Comparison of ENCODE assay signal across 8 cellular contexts in the genomic region with DNA sequence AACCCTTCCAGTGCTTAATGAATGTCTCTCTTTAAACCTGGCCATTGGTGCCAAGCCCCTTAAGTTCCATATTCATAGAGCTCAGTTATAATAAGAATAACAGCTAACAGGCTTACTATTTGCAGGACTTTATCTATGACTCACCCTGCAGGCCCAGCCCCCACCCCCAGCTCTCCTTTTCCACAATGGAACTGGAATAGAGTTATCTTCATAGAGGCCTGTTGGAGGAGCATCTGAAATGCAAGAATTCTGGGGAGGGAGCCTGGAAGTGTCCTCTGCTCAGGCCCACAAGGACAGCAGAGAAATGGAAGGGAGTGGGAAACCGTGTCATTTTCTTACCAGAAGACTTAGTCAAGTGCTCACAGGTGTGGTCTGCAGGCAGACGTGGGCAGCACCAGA. TPM values are rescaled to one million over a fixed set of nuclear protein-coding genes. Genes with fewer than 3 reads are reported as not detected.
A peak's percentile ranks its signal among the peaks of the same experiment; 100 is the strongest.
DNase-seq lines count a peak whose midpoint lies in the region; ATAC-seq, FAIRE-seq and TF ChIP-seq lines count a peak whose summit lies in the region.

No MANE protein-coding gene starts in this region.

- H3K36me3 ChIP-seq in OCI-LY7 (ENCODE audit: insufficient read depth, low read length), result no peaks in the 10 kb centered on the region
- no peaks in the 10 kb centered on the region for H3K36me3 ChIP-seq in endothelial cell of umbilical vein (ENCODE audit: control insufficient read depth in 2 of 2, extremely low read depth in 1 of 2, insufficient read depth in 2 of 2, low read length in 2 of 2)
- no peaks in the 10 kb centered on the region for H3K36me3 ChIP-seq in neural progenitor cell

- H3K9me2 ChIP-seq in OCI-LY7 (ENCODE audit: insufficient read depth, low read length), result no peaks in the 10 kb centered on the region

- TF ChIP-seq POLR2A in endothelial cell of umbilical vein (IDR thresholded peaks at IDR 0.05; ENCODE audit: low read depth, low read length), result no peak

- peaks cover 10% of the 10 kb centered on the region for H3K27me3 Mint-ChIP-seq in neural progenitor cell (ENCODE audit: insufficient read depth, low read depth)

- no peaks in the 10 kb centered on the region for H3K36me3 Mint-ChIP-seq in neural progenitor cell

- H3K27me3 ChIP-seq in endothelial cell of umbilical vein (ENCODE audit: control insufficient read depth in 2 of 2, insufficient read depth in 2 of 2, low read length in 2 of 2), result peaks cover 0 to 7% of the 10 kb centered on the region in 2 experiments
- no peaks in the 10 kb centered on the region for H3K27me3 ChIP-seq in neural progenitor cell

- H3K9me3 ChIP-seq in OCI-LY7 (ENCODE audit: low read length), result no peaks in the 10 kb centered on the region
- no peaks in the 10 kb centered on the region for H3K9me3 ChIP-seq in endothelial cell of umbilical vein (replicated peaks; ENCODE audit: control insufficient read depth, insufficient read depth, low read length)
- H3K9me3 ChIP-seq in neural progenitor cell (ENCODE audit: low read depth), result no peaks in the 10 kb centered on the region

- no peak for DNase-seq in OCI-LY7 (ENCODE audit: low spot score)
- peak; percentile 7 for DNase-seq in endothelial cell of umbilical vein (ENCODE audit: low read depth, low spot score)
- no peak for DNase-seq in neural progenitor cell (ENCODE audit: low spot score)
- DNase-seq in NCI-H526 treated with DMSO at 0.1 percent for 48 hours (lab: John Stamatoyannopoulos, UW), result no peak
- DNase-seq in DMS153 treated with DMSO at 0.1 percent for 48 hours (lab: John Stamatoyannopoulos, UW; ENCODE audit: unreplicated experiment), result no peak

- POLR2A ChIA-PET in OCI-LY7 (lab: Charles Lee) (interaction anchor here (0.7 to 0.9 kb wide), 2 partner anchors 10 to 39 kb away, joined by 3 read pairs; no protein-coding TSS in a partner anchor), endothelial cell of umbilical vein (lab: Charles Lee) (no interaction called here)

- H3K4me1 ChIP-seq in OCI-LY7 (ENCODE audit: insufficient read depth, low read length, poor library complexity, severe bottlenecking), result peaks cover 56% of the 10 kb centered on the region
- H3K4me1 ChIP-seq in endothelial cell of umbilical vein (ENCODE audit: control insufficient read depth, extremely low read depth, insufficient read depth, low read length), result no peaks in the 10 kb centered on the region
- H3K4me1 ChIP-seq in neural progenitor cell, result peaks cover 45% of the 10 kb centered on the region

- peaks cover 64% of the 10 kb centered on the region for H3K4me1 Mint-ChIP-seq in neural progenitor cell

- H3K27ac ChIP-seq in OCI-LY7 (ENCODE audit: low read depth, low read length, poor library complexity, severe bottlenecking) (peak overlapping the region; percentile 83), endothelial cell of umbilical vein (ENCODE audit: insufficient read depth, low read depth, low read length) (no peak overlapping the region), neural progenitor cell (no peak overlapping the region)

- H3K9ac ChIP-seq in endothelial cell of umbilical vein (replicated peaks; ENCODE audit: extremely low read depth, insufficient read depth, low read length), result no peak overlapping the region
- no peak overlapping the region for H3K9ac ChIP-seq in neural progenitor cell

- dilution Hi-C loops in endothelial cell of umbilical vein (cut with MboI; ENCODE audit: extremely low pct_ligation_motif_present, low sequenced_read_pairs), result no loop called here

- H4K20me1 ChIP-seq in OCI-LY7 (ENCODE audit: insufficient read depth, low read length), result no peaks in the 10 kb centered on the region
- H4K20me1 ChIP-seq in endothelial cell of umbilical vein (replicated peaks; ENCODE audit: control insufficient read depth, extremely low read depth, insufficient read depth, low read length), result no peaks in the 10 kb centered on the region
- H4K20me1 ChIP-seq in neural progenitor cell (ENCODE audit: low read depth), result peaks cover 10% of the 10 kb centered on the region

- FAIRE-seq in endothelial cell of umbilical vein (lab: Jason Lieb, UNC), result no peak

- no TSS peak for BruUV-seq in OCI-LY7 (replicated peaks; lab: Mats Ljungman, UMichigan)
- no TSS peak for BruUV-seq in endothelial cell of umbilical vein (replicated peaks; lab: Mats Ljungman, UMichigan)

- H3K4me3 Mint-ChIP-seq in neural progenitor cell, result peak overlapping the region; percentile 49

- peak; percentile 7 for ATAC-seq in GM18858 (IDR thresholded peaks at IDR 0.05; ENCODE audit: unreplicated experiment)
- no peak for ATAC-seq in GM19324 (IDR thresholded peaks at IDR 0.05; ENCODE audit: low FRiP score, unreplicated experiment)
- no peak for ATAC-seq in GM21526 (IDR thresholded peaks at IDR 0.05; ENCODE audit: low FRiP score, unreplicated experiment)

- H3K4me3 ChIP-seq in OCI-LY7 (ENCODE audit: low read depth, low read length, poor library complexity, severe bottlenecking), result peak overlapping the region; percentile 54
- no peak overlapping the region for H3K4me3 ChIP-seq in endothelial cell of umbilical vein (replicated peaks in 1 of 3; ENCODE audit: insufficient read depth in 1 of 3, low read depth in 1 of 3, low read length in 3 of 3)
- no peak overlapping the region for H3K4me3 ChIP-seq in neural progenitor cell

- peak overlapping the region; percentile 62; the same call in 1 of the 2 replicates for H2AFZ ChIP-seq in OCI-LY7 (ENCODE audit: low read length)
- H2AFZ ChIP-seq in endothelial cell of umbilical vein (ENCODE audit: low read depth, low read length), result no peak overlapping the region
- no peak overlapping the region for H2AFZ ChIP-seq in neural progenitor cell (replicated peaks)

- intact Hi-C loops in OCI-LY7 (cut with micrococcal nuclease; ENCODE audit: unreplicated experiment), result no loop called here
- intact Hi-C loops in endothelial cell of umbilical vein (cut with micrococcal nuclease), result no loop called here

- H3K9me1 ChIP-seq in endothelial cell of umbilical vein (replicated peaks; ENCODE audit: control insufficient read depth, extremely low read depth, insufficient read depth, low read length), result no peaks in the 10 kb centered on the region

- H3F3A ChIP-seq in neural progenitor cell (ENCODE audit: low read depth), result peaks cover 21% of the 10 kb centered on the region

- H3K4me2 ChIP-seq in OCI-LY7 (ENCODE audit: low read length), result peak overlapping the region; percentile 69
- H3K4me2 ChIP-seq in endothelial cell of umbilical vein (ENCODE audit: insufficient read depth, low read length), result no peak overlapping the region
- no peak overlapping the region for H3K4me2 ChIP-seq in neural progenitor cell

- H3K79me2 ChIP-seq in OCI-LY7 (ENCODE audit: insufficient read depth, low read depth, low read length), result no peaks in the 10 kb centered on the region
- H3K79me2 ChIP-seq in endothelial cell of umbilical vein (ENCODE audit: control insufficient read depth, insufficient read depth, low read length), result no peaks in the 10 kb centered on the region
- no peaks in the 10 kb centered on the region for H3K79me2 ChIP-seq in neural progenitor cell (ENCODE audit: low read depth)

- CTCF ChIA-PET in OCI-LY7 (lab: Charles Lee; ENCODE audit: unreplicated experiment), result no interaction called here
- CTCF ChIA-PET in endothelial cell of umbilical vein (lab: Charles Lee), result interaction anchor here (1.2 kb wide), 1 partner anchor 56 kb away, joined by 3 read pairs; no protein-coding TSS in a partner anchor

- TF ChIP-seq CTCF in OCI-LY7 (conservative IDR thresholded peaks at IDR 0.05; ENCODE audit: low read length) (no peak), endothelial cell of umbilical vein (IDR thresholded peaks at IDR 0.05; ENCODE audit: extremely low read depth in 1 of 2, insufficient read depth in 1 of 2, low read depth in 1 of 2, low read length in 2 of 2) (no peak), neural progenitor cell (IDR thresholded peaks at IDR 0.05) (no peak)

- H3K27ac Mint-ChIP-seq in neural progenitor cell, result peak overlapping the region; percentile 90

- H3K9me3 Mint-ChIP-seq in neural progenitor cell, result no peaks in the 10 kb centered on the region

TF ChIP-seq in endothelial cell of umbilical vein, 7 proteins besides CTCF, POLR2A, EP300 and RAD21:
- TF ChIP-seq JUN (IDR thresholded peaks at IDR 0.05; ENCODE audit: borderline replicate concordance, insufficient read depth, insufficient read length, low read depth) (no peak), FOS (IDR thresholded peaks at IDR 0.05; ENCODE audit: borderline replicate concordance, insufficient read depth, low read length) (peak; percentile 58)

RNA-seq across cellular contexts. Expression of a gene that starts 52.8 kb away (rescaled TPM):
- total RNA-seq in OCI-LY7 (2014; rRNA removed; shearing (Covaris generic)), result 0.13 and 0.41 TPM in 2 replicates
- total RNA-seq in OCI-LY7 (2022), result 1.2 and 2.3 TPM in 2 replicates
- total RNA-seq in endothelial cell of umbilical vein, result 0.07 and 0.44 TPM in 2 replicates
- not detected in 2 replicates for polyA plus RNA-seq in endothelial cell of umbilical vein
- polyA plus RNA-seq in endothelial cell of umbilical vein (2011; cell fraction: cytosol; rRNA removed), result not detected in 2 replicates
- polyA plus RNA-seq in endothelial cell of umbilical vein (2011; cell fraction: nucleus; rRNA removed), result 0.07 TPM in 1 of 2 replicates, not detected in the other
- polyA plus RNA-seq in endothelial cell of umbilical vein (2012), result not detected in 2 replicates
- polyA minus RNA-seq in endothelial cell of umbilical vein, result not detected in 2 replicates
- not detected for polyA minus RNA-seq in endothelial cell of umbilical vein (2011; cell fraction: cytosol; rRNA and poly(A)+ RNA removed)
- polyA minus RNA-seq in endothelial cell of umbilical vein (2011; cell fraction: nucleus; rRNA and poly(A)+ RNA removed), result not detected in 2 replicates
- total RNA-seq in neural progenitor cell (ENCODE audit: low replicate concordance), result 10.1 and 25.6 TPM in 2 replicates
